In the genomic region with DNA sequence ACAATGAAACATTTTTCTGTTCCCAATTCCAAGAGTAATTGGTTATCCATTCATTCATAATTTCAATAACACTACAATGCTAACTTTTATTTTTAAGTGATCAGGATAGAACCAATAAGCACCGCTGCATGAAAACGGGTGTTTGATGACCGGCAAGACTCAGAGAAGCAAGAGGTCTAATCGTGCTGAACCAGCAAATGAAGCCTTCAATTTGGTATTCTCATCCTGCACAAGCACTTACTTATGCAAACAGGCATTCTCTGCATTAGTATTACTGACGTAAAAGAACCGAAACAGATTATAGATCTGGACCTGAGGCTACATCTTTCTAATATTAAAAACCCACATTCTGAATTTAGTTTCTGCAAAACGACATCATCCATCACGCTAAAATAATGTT, we compare ENCODE assay signal across 19 cellular contexts.
A peak's percentile ranks its signal among the peaks of the same experiment; 100 is the strongest.
DNase-seq lines count a peak whose midpoint lies in the region; ATAC-seq and TF ChIP-seq lines count a peak whose summit lies in the region.
"Had no signal": no experiment of that assay in that cellular context is flagged by ENCODE, and none has a peak within 500 bp of the region (broad histone marks: within the 10 kb centered on the region; RNA-seq: fewer than 3 reads in every experiment).

No MANE protein-coding gene starts in this region.

- intact Hi-C loops in natural killer cell (cut with micrococcal nuclease), result no loop called here
- intact Hi-C loops in mammary epithelial cell (cut with micrococcal nuclease), result no loop called here

- no peak overlapping the region for H3K4me3 ChIP-seq in SJCRH30
- no peak overlapping the region for H3K4me3 ChIP-seq in mammary epithelial cell (replicated peaks in 1 of 3; ENCODE audit: insufficient read depth in 1 of 3, low read depth in 2 of 3, low read length in 3 of 3)
- H3K4me3 ChIP-seq: GM12878, GM23248, HAP-1 had no signal

- no peaks in the 10 kb centered on the region for H4K20me1 ChIP-seq in mammary epithelial cell (ENCODE audit: insufficient read depth, low read length)

- dilution Hi-C loops in mammary epithelial cell (cut with HindIII; ENCODE audit: low sequenced_read_pairs), result no loop called here

- ATAC-seq in natural killer cell treated with Interleukin-12 subunit alpha and Interleukin-12 subunit beta and Interleukin-15 and Interleukin-18, amount 100 ng/mL, for 72 hours, result no peak
- no peak for ATAC-seq in natural killer cell
- no peak for ATAC-seq in stimulated activated effector memory CD8-positive, alpha-beta T cell treated with anti-CD3 and anti-CD28 coated beads, Interleukin-12 subunit alpha, Interleukin-12 subunit beta, amount 100 ng/mL, for 72 hours
- ATAC-seq: GM12878, HepG2 had no signal

- WGBS in mammary epithelial cell (ENCODE audit: low coverage, missing lambda C conversion rate), result over 99% methylated on average over 8 of the region's 8 CpGs

- no peak overlapping the region for H2AFZ ChIP-seq in mammary epithelial cell (ENCODE audit: low read depth, low read length)
- H2AFZ ChIP-seq: GM23248 had no signal

- H3K4me2 ChIP-seq in mammary epithelial cell (ENCODE audit: insufficient read depth, low read depth, low read length), result no peak overlapping the region

- peaks cover 5% of the 10 kb centered on the region for H3K36me3 Mint-ChIP-seq in natural killer cell treated with Interleukin-12 subunit alpha and Interleukin-12 subunit beta and Interleukin-15 and Interleukin-18, amount 100 ng/mL, for 72 hours
- H3K36me3 Mint-ChIP-seq in natural killer cell, result peaks cover 7% of the 10 kb centered on the region
- peaks cover 16% of the 10 kb centered on the region for H3K36me3 Mint-ChIP-seq in stimulated activated effector memory CD8-positive, alpha-beta T cell treated with anti-CD3 and anti-CD28 coated beads, Interleukin-12 subunit alpha, Interleukin-12 subunit beta, amount 100 ng/mL, for 72 hours

- no peaks in the 10 kb centered on the region for H3K9me3 ChIP-seq in SJCRH30 (replicated peaks)
- H3K9me3 ChIP-seq in mammary epithelial cell (replicated peaks; ENCODE audit: insufficient read depth, low read length), result no peaks in the 10 kb centered on the region
- H3K9me3 ChIP-seq: BE2C, HAP-1 had no signal

- BruUV-seq in mammary epithelial cell (replicated peaks; lab: Mats Ljungman, UMichigan), result no TSS peak

- H3K9ac ChIP-seq in mammary epithelial cell (ENCODE audit: insufficient read depth, low read length), result no peak overlapping the region
- H3K9ac ChIP-seq: GM23248 had no signal

- TF ChIP-seq CTCF in natural killer cell (IDR thresholded peaks at IDR 0.05) (no peak), mammary epithelial cell (conservative IDR thresholded peaks at IDR 0.05 in 1 of 2, IDR thresholded peaks at IDR 0.05 in 1 of 2; ENCODE audit: extremely low read depth in 1 of 2, insufficient read depth in 1 of 2, low read depth in 1 of 2, low read length in 2 of 2) (no peak)

- CTCF ChIA-PET in mammary epithelial cell (lab: Charles Lee; ENCODE audit: low non-redundant PET), result no interaction called here

- peak; percentile 8 for DNase-seq in natural killer cell treated with Interleukin-12 subunit alpha and Interleukin-12 subunit beta and Interleukin-15 and Interleukin-18, amount 100 ng/mL, for 72 hours (ENCODE audit: low spot score)
- DNase-seq in natural killer cell, result no peak
- peak; percentile 23 for DNase-seq in NCI-H1436 treated with DMSO at 0.1 percent for 48 hours (lab: John Stamatoyannopoulos, UW)
- no peak for DNase-seq in SJCRH30
- no peak for DNase-seq in mammary epithelial cell
- DNase-seq in stimulated activated effector memory CD8-positive, alpha-beta T cell treated with anti-CD3 and anti-CD28 coated beads, Interleukin-12 subunit alpha, Interleukin-12 subunit beta, amount 100 ng/mL, for 72 hours (ENCODE audit: low spot score in 2 of 2), result no peak
- no peak for DNase-seq in DMS153 treated with DMSO at 0.1 percent for 48 hours (lab: John Stamatoyannopoulos, UW; ENCODE audit: unreplicated experiment)
- DNase-seq: ACHN; BE2C; CD4-positive, alpha-beta memory T cell; DMS53; DND-41; EL; GM23248 had no signal

- in situ Hi-C loops in mammary epithelial cell (cut with MboI; ENCODE audit: low sequenced_read_pairs in 2 of 2), result no loop called here

- H3K27ac ChIP-seq in SJCRH30 (peak overlapping the region; percentile 99; the same call in 1 of the 2 replicates), mammary epithelial cell (ENCODE audit: insufficient read depth, low read depth, low read length) (no peak overlapping the region)
- H3K27ac ChIP-seq: GM23248 had no signal

- peaks cover 0 to 3% of the 10 kb centered on the region in 2 donors for H3K4me1 Mint-ChIP-seq in natural killer cell treated with Interleukin-12 subunit alpha and Interleukin-12 subunit beta and Interleukin-15 and Interleukin-18, amount 100 ng/mL, for 72 hours (ENCODE audit: low read depth in 2 of 2)
- no peaks in the 10 kb centered on the region for H3K4me1 Mint-ChIP-seq in natural killer cell
- H3K4me1 Mint-ChIP-seq in stimulated activated effector memory CD8-positive, alpha-beta T cell treated with anti-CD3 and anti-CD28 coated beads, Interleukin-12 subunit alpha, Interleukin-12 subunit beta, amount 100 ng/mL, for 72 hours, result peaks cover 7% of the 10 kb centered on the region
- H3K4me1 Mint-ChIP-seq: CD14-positive monocyte; CD4-positive, alpha-beta memory T cell; IgD-negative memory B cell had no signal

- no peaks in the 10 kb centered on the region; the same call in 1 of the 2 replicates for H3K36me3 ChIP-seq in SJCRH30
- no peaks in the 10 kb centered on the region for H3K36me3 ChIP-seq in mammary epithelial cell (ENCODE audit: insufficient read depth, low read length)
- H3K36me3 ChIP-seq: HAP-1 had no signal

- H3K4me1 ChIP-seq in SJCRH30 (peaks cover 16% of the 10 kb centered on the region), mammary epithelial cell (ENCODE audit: insufficient read depth, low read length) (peaks cover 19% of the 10 kb centered on the region)
- H3K4me1 ChIP-seq: BE2C had no signal

- H3K27me3 Mint-ChIP-seq in natural killer cell treated with Interleukin-12 subunit alpha and Interleukin-12 subunit beta and Interleukin-15 and Interleukin-18, amount 100 ng/mL, for 72 hours, result no peaks in the 10 kb centered on the region
- no peaks in the 10 kb centered on the region for H3K27me3 Mint-ChIP-seq in natural killer cell (ENCODE audit: low read depth in 2 of 2)
- H3K27me3 Mint-ChIP-seq: CD4-positive, alpha-beta memory T cell; IgD-negative memory B cell had no signal

- H3K27ac Mint-ChIP-seq in natural killer cell treated with Interleukin-12 subunit alpha and Interleukin-12 subunit beta and Interleukin-15 and Interleukin-18, amount 100 ng/mL, for 72 hours, result no peak overlapping the region
- H3K27ac Mint-ChIP-seq in natural killer cell, result no peak overlapping the region
- no peak overlapping the region for H3K27ac Mint-ChIP-seq in stimulated activated effector memory CD8-positive, alpha-beta T cell treated with anti-CD3 and anti-CD28 coated beads, Interleukin-12 subunit alpha, Interleukin-12 subunit beta, amount 100 ng/mL, for 72 hours
- H3K27ac Mint-ChIP-seq: CD14-positive monocyte had no signal

- H3K4me3 Mint-ChIP-seq in natural killer cell treated with Interleukin-12 subunit alpha and Interleukin-12 subunit beta and Interleukin-15 and Interleukin-18, amount 100 ng/mL, for 72 hours, result no peak overlapping the region
- H3K4me3 Mint-ChIP-seq in natural killer cell, result no peak overlapping the region
- no peak overlapping the region for H3K4me3 Mint-ChIP-seq in stimulated activated effector memory CD8-positive, alpha-beta T cell treated with anti-CD3 and anti-CD28 coated beads, Interleukin-12 subunit alpha, Interleukin-12 subunit beta, amount 100 ng/mL, for 72 hours
- H3K4me3 Mint-ChIP-seq: CD14-positive monocyte; CD4-positive, alpha-beta memory T cell; IgD-negative memory B cell had no signal

- H3K9me3 Mint-ChIP-seq in natural killer cell treated with Interleukin-12 subunit alpha and Interleukin-12 subunit beta and Interleukin-15 and Interleukin-18, amount 100 ng/mL, for 72 hours, result no peaks in the 10 kb centered on the region
- H3K9me3 Mint-ChIP-seq in natural killer cell, result no peaks in the 10 kb centered on the region
- H3K9me3 Mint-ChIP-seq in stimulated activated effector memory CD8-positive, alpha-beta T cell treated with anti-CD3 and anti-CD28 coated beads, Interleukin-12 subunit alpha, Interleukin-12 subunit beta, amount 100 ng/mL, for 72 hours, result no peaks in the 10 kb centered on the region
- H3K9me3 Mint-ChIP-seq: CD14-positive monocyte; CD4-positive, alpha-beta memory T cell; IgD-negative memory B cell had no signal

- no peaks in the 10 kb centered on the region for H3K79me2 ChIP-seq in mammary epithelial cell (ENCODE audit: insufficient read depth, low read length)

- H3K27me3 ChIP-seq in SJCRH30 (no peaks in the 10 kb centered on the region), mammary epithelial cell (ENCODE audit: insufficient read depth, low read length) (no peaks in the 10 kb centered on the region)
- H3K27me3 ChIP-seq: BE2C had no signal

Comparison
In these comparisons a context has a peak if more than half of its experiments do, and no peak if none do; other contexts are left out.
1. DNase-seq: peak in natural killer cell treated with Interleukin-12 subunit alpha and Interleukin-12 subunit beta and Interleukin-15 and Interleukin-18, amount 100 ng/mL, for 72 hours (single experiment) and NCI-H1436 treated with DMSO at 0.1 percent for 48 hours (single experiment); none in natural killer cell (single experiment), SJCRH30 (0 of 2), mammary epithelial cell (single experiment), stimulated activated effector memory CD8-positive, alpha-beta T cell treated with anti-CD3 and anti-CD28 coated beads, Interleukin-12 subunit alpha, Interleukin-12 subunit beta, amount 100 ng/mL, for 72 hours (0 of 2) and DMS153 treated with DMSO at 0.1 percent for 48 hours (single experiment).